In the genomic region with DNA sequence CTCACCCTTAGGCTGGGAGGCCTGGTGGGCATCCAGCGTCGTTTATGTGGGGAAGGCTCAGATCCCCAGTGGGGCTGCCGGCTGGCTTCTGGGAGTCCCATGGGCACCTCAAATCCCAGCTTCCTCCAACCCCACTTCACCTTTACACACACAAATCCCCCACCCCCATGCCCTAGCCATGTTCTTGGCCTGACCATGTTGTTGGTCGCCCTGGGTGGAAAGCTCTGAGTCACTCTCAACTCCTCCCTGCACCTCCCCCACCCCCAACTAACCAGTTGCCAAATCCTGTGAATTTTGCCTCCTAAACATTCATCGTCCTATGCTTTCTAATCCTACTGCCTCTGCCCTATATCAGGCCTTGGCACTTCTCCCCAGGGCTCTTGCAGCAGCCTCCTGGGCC, we compare ENCODE assay signal across 9 cellular contexts. TPM values are rescaled to one million over a fixed set of nuclear protein-coding genes. Genes with fewer than 3 reads are reported as not detected.
DNase-seq lines count a peak whose midpoint lies in the region; ATAC-seq and TF ChIP-seq lines count a peak whose summit lies in the region.
"Had no signal": no experiment of that assay in that cellular context is flagged by ENCODE, and none has a peak within 500 bp of the region (broad histone marks: within the 10 kb centered on the region; RNA-seq: fewer than 3 reads in every experiment).

No MANE protein-coding gene starts in this region.

- H3K36me3 ChIP-seq in heart right ventricle = no peaks in the 10 kb centered on the region
- H3K36me3 ChIP-seq in skeletal muscle satellite cell (ENCODE audit: insufficient read depth, low read length) = no peaks in the 10 kb centered on the region

- H3K36me3 Mint-ChIP-seq in activated T-helper 17 cell treated with anti-CD3 and anti-CD28 coated beads, Interleukin-2, amount 50 U/mL, for 72 hours (ENCODE audit: low read depth) = no peaks in the 10 kb centered on the region

- H3K27ac ChIP-seq in heart right ventricle = peak overlapping the region in 8 of 10 donors; percentile 40 to 73 (median 56)

- H3K9ac ChIP-seq in skeletal muscle satellite cell (ENCODE audit: low read depth, low read length) = no peak overlapping the region

- no peaks in the 10 kb centered on the region for H3K4me1 Mint-ChIP-seq in activated T-helper 17 cell treated with anti-CD3 and anti-CD28 coated beads, Interleukin-2, amount 50 U/mL, for 72 hours

- TF ChIP-seq CTCF in heart right ventricle (IDR thresholded peaks at IDR 0.05) = no peak

- H3K9me3 Mint-ChIP-seq in activated T-helper 17 cell treated with anti-CD3 and anti-CD28 coated beads, Interleukin-2, amount 50 U/mL, for 72 hours = no peaks in the 10 kb centered on the region

- peaks cover 28% of the 10 kb centered on the region for H3K27me3 Mint-ChIP-seq in activated T-helper 17 cell treated with anti-CD3 and anti-CD28 coated beads, Interleukin-2, amount 50 U/mL, for 72 hours

- H3K27ac Mint-ChIP-seq in activated T-helper 17 cell treated with anti-CD3 and anti-CD28 coated beads, Interleukin-2, amount 50 U/mL, for 72 hours = no peak overlapping the region

- peak in 5 of 8 donors; percentile 18 to 58 (median 33) for ATAC-seq in heart right ventricle
- ATAC-seq in activated T-helper 17 cell treated with anti-CD3 and anti-CD28 coated beads, Interleukin-2, amount 50 U/mL, for 72 hours (replicated peaks) = no peak

- DNase-seq in GM04504 (ENCODE audit: low read depth) = peak; percentile 54
- peak; percentile 86 for DNase-seq in amniotic epithelial cell (ENCODE audit: low read depth)
- no peak for DNase-seq in heart right ventricle
- no peak for DNase-seq in stimulated activated CD4-positive, alpha-beta T cell treated with anti-CD3 and anti-CD28 coated beads, Interleukin-1b, Interleukin-23, amount 100 ng/mL, for 48 hours
- DNase-seq in dermis blood vessel endothelial cell = no peak
- DNase-seq in NCI-H2107 (lab: John Stamatoyannopoulos, UW) = no peak
- DNase-seq: OCI-M1 had no signal

- intact Hi-C loops in heart right ventricle (cut with DNase I) = loop anchor here in 5 of 10 donors (5.0 kb wide), 1 partner anchor 36 kb away; no protein-coding TSS in a partner anchor

- 76 to 77% methylated on average over 5 of the region's 5 CpGs for WGBS in heart right ventricle, 2 donors

- H3K4me3 Mint-ChIP-seq in activated T-helper 17 cell treated with anti-CD3 and anti-CD28 coated beads, Interleukin-2, amount 50 U/mL, for 72 hours = no peak overlapping the region

- H3K4me1 ChIP-seq in heart right ventricle (peaks cover 12 to 56% (median 25%) of the 10 kb centered on the region in 9 donors), skeletal muscle satellite cell (ENCODE audit: control insufficient read depth, insufficient read depth, low read length) (peaks cover 46% of the 10 kb centered on the region)

- H3K4me2 ChIP-seq in skeletal muscle satellite cell (ENCODE audit: low read length) = peak overlapping the region; percentile 62

- H3K27me3 ChIP-seq in heart right ventricle = no peaks in the 10 kb centered on the region
- H3K27me3 ChIP-seq in skeletal muscle satellite cell (ENCODE audit: control insufficient read depth, insufficient read depth, low read length) = no peaks in the 10 kb centered on the region

- H3K4me3 ChIP-seq in heart right ventricle (no peak overlapping the region), skeletal muscle satellite cell (ENCODE audit: low read length) (no peak overlapping the region)

- H3K9me3 ChIP-seq in heart right ventricle (no peaks in the 10 kb centered on the region), skeletal muscle satellite cell (replicated peaks; ENCODE audit: low read length) (no peaks in the 10 kb centered on the region)

RNA-seq across cellular contexts. Expression of a gene that starts 6.5 kb away (rescaled TPM):
- 100 to 1,000 TPM; 583 to 844 (median 738) TPM for total RNA-seq in heart right ventricle
- 100 to 1,000 TPM in 1 of 2 donors, 10 to 100 TPM in 1; 64.6 to 244 TPM for polyA plus RNA-seq in heart right ventricle
- total RNA-seq in skeletal muscle satellite cell (2012; rRNA removed) = 44.9 and 97.0 TPM in 2 replicates
- total RNA-seq in activated T-helper 17 cell treated with anti-CD3 and anti-CD28 coated beads, Interleukin-2, amount 50 U/mL, for 72 hours = 10 to 100 TPM in 1 of 2 donors, 1 to 10 TPM in 1; 4.4 to 44.9 TPM
- 45.8 and 65.6 TPM in 2 replicates for total RNA-seq in dermis blood vessel endothelial cell

Comparison
In these comparisons a context has a peak if more than half of its experiments do, and no peak if none do; other contexts are left out.
1. DNase-seq: peak in GM04504 (single experiment) and amniotic epithelial cell (single experiment); none in heart right ventricle (0 of 2), stimulated activated CD4-positive, alpha-beta T cell treated with anti-CD3 and anti-CD28 coated beads, Interleukin-1b, Interleukin-23, amount 100 ng/mL, for 48 hours (single experiment), dermis blood vessel endothelial cell (single experiment) and NCI-H2107 (single experiment).